ENCODE assay signal across 1 cellular context in the genomic region with DNA sequence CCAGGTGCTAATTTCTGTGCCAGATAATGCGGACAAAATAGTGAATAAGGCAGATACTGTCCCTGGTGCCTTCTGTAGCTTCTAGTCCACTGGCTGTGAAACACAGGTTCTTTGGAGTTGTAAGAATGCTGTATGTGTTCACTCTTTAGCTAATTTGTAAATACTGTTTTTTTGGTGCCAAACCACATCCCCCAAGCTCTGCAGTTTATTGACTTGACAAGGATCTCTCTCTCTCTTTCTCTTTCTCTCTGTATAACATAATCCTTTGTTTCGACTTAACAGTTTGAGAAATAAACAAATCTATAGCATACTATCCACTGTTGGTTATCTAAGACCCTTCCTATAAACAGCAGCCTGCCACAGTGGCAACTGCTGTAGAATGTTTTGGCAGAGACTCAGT.
TF ChIP-seq lines count a peak whose summit lies in the region.

No MANE protein-coding gene starts in this region.

TF ChIP-seq in HCT116, 20 proteins besides CTCF, POLR2A, EP300 and RAD21 (continued from another document):
- TF ChIP-seq EZH2 (IDR thresholded peaks at IDR 0.05), result no peak
